Comparison of ENCODE assay signal across 15 cellular contexts in genomic region chr7:10156972-10157371, GRCh38.
"Had no signal": no experiment of that assay in that cellular context is flagged by ENCODE, and none has a peak within 500 bp of the region (broad histone marks: within the 10 kb centered on the region; RNA-seq: fewer than 3 reads in every experiment).

No MANE protein-coding gene starts in this region.

- H3K4me1 Mint-ChIP-seq: activated CD4-positive, alpha-beta memory T cell treated with anti-CD3 and anti-CD28 coated beads, Interleukin-2, amount 10 ng/mL, durations not matched to agents 7 days and 5 days; activated naive CD8-positive, alpha-beta T cell treated with anti-CD3 and anti-CD28 coated beads for 36 hours; stimulated activated memory B cell treated with anti-CD40 and anti-IgM and Interleukin-4, amounts not matched to agents 10 μg/mL and 1 μg/mL and 100 μg/mL, for 72 hours; T-cell had no signal

- H3K9me3 Mint-ChIP-seq: stimulated activated memory B cell treated with anti-CD40 and anti-IgM and Interleukin-4, amounts not matched to agents 10 μg/mL and 1 μg/mL and 100 μg/mL, for 72 hours had no signal

- H3K4me3 ChIP-seq: cardiac muscle cell, tibial artery had no signal

- H3K27me3 ChIP-seq: cardiac muscle cell, tibial artery had no signal

- ATAC-seq: left colon; stimulated activated memory B cell treated with anti-CD40 and anti-IgM and Interleukin-4, amounts not matched to agents 10 μg/mL and 1 μg/mL and 100 μg/mL, for 72 hours; T-cell had no signal

- H3K36me3 Mint-ChIP-seq: activated naive CD8-positive, alpha-beta T cell treated with anti-CD3 and anti-CD28 coated beads for 36 hours; stimulated activated memory B cell treated with anti-CD40 and anti-IgM and Interleukin-4, amounts not matched to agents 10 μg/mL and 1 μg/mL and 100 μg/mL, for 72 hours; T-cell had no signal

- DNase-seq: activated CD4-positive, alpha-beta memory T cell treated with anti-CD3 and anti-CD28 coated beads, Interleukin-2, amount 10 ng/mL, durations not matched to agents 7 days and 5 days; activated gamma-delta T cell; activated naive CD8-positive, alpha-beta T cell treated with anti-CD3 and anti-CD28 coated beads for 36 hours; activated T-cell treated with anti-CD3 and anti-CD28 coated beads, Interleukin-2, amount 50 U/mL, for 48 hours; anterior cingulate cortex; hypothalamus; left colon; midbrain; T-cell; T1000; tibial artery had no signal

- H2AFZ ChIP-seq: parathyroid adenoma had no signal

- H3K9me3 ChIP-seq: tibial artery had no signal

- H3K9ac ChIP-seq: parathyroid adenoma had no signal

- H3K36me3 ChIP-seq: cardiac muscle cell, tibial artery had no signal

- H3K27me3 Mint-ChIP-seq: activated CD4-positive, alpha-beta memory T cell treated with anti-CD3 and anti-CD28 coated beads, Interleukin-2, amount 10 ng/mL, durations not matched to agents 7 days and 5 days; activated naive CD8-positive, alpha-beta T cell treated with anti-CD3 and anti-CD28 coated beads for 36 hours; stimulated activated memory B cell treated with anti-CD40 and anti-IgM and Interleukin-4, amounts not matched to agents 10 μg/mL and 1 μg/mL and 100 μg/mL, for 72 hours; T-cell had no signal

- H3K4me3 Mint-ChIP-seq: activated CD4-positive, alpha-beta memory T cell treated with anti-CD3 and anti-CD28 coated beads, Interleukin-2, amount 10 ng/mL, durations not matched to agents 7 days and 5 days; activated naive CD8-positive, alpha-beta T cell treated with anti-CD3 and anti-CD28 coated beads for 36 hours; stimulated activated memory B cell treated with anti-CD40 and anti-IgM and Interleukin-4, amounts not matched to agents 10 μg/mL and 1 μg/mL and 100 μg/mL, for 72 hours; T-cell had no signal

- H3K79me2 ChIP-seq: parathyroid adenoma had no signal

- H3K4me1 ChIP-seq: parathyroid adenoma, tibial artery had no signal

- H3K27ac Mint-ChIP-seq: activated CD4-positive, alpha-beta memory T cell treated with anti-CD3 and anti-CD28 coated beads, Interleukin-2, amount 10 ng/mL, durations not matched to agents 7 days and 5 days; activated naive CD8-positive, alpha-beta T cell treated with anti-CD3 and anti-CD28 coated beads for 36 hours; stimulated activated memory B cell treated with anti-CD40 and anti-IgM and Interleukin-4, amounts not matched to agents 10 μg/mL and 1 μg/mL and 100 μg/mL, for 72 hours; T-cell had no signal

- H3K27ac ChIP-seq: cardiac muscle cell, parathyroid adenoma, tibial artery, VCaP had no signal
